1 cellular context compared by ENCODE assay signal in genomic region chr14:71752111-71752738, GRCh38.
TF ChIP-seq lines count a peak whose summit lies in the region.

No MANE protein-coding gene starts in this region.

TF ChIP-seq in HCT116, 20 proteins besides CTCF, POLR2A, EP300 and RAD21 (continued from another document):
- TF ChIP-seq REST (IDR thresholded peaks at IDR 0.05; ENCODE audit: low read depth): no peak
